ENCODE assay signal across 1 cellular context in the genomic region with DNA sequence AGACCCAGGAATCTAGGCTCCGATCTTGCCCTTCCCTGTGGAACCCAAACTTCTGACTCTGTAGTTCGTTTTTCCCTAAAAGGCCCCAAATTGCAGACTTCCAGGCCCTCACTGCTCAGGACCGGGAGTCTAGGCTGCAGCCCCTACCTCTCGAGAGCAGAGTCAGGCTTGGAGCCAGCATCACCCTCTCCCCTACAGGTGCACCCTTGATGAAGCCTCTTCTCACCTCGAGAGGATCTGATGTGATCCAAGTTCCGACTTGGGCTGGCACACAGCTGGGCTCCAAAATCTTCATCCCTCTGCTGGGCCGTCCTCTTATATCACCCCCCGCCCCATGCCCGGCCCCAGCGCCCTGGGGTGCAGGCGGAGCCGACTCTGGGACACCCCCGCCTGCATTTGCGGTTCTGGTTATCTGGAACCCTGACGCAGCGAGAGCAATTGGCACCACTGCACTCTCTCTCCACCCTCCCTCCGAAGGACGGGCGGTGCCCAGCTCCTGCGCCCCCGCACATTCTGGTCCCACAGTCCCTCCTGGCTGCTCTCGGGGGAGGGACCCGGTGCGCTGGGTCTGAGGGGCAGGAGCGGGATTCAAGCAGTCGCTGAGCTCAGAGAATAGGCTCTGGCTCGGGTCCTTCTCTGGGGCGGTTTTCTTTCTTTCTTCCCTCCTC.
TF ChIP-seq lines count a peak whose summit lies in the region.

TSS of gene KLK7 (minus strand) at position 293 of the 668 bp plus-strand sequence. CDS start 1,518 bp downstream, outside the sequence.

TF ChIP-seq in HCT116, 20 proteins besides CTCF, POLR2A, EP300 and RAD21:
- TF ChIP-seq POLR2AphosphoS5 (IDR thresholded peaks at IDR 0.05; ENCODE audit: low read depth, low read length) (peak; percentile 26; the same call in 1 of the 2 replicates), EGR1 (IDR thresholded peaks at IDR 0.05; ENCODE audit: low read depth) (peak; percentile 89), EZH2phosphoT487 (IDR thresholded peaks at IDR 0.05; ENCODE audit: borderline replicate concordance) (no peak)
